Comparison of ENCODE assay signal across 8 cellular contexts in the genomic region with DNA sequence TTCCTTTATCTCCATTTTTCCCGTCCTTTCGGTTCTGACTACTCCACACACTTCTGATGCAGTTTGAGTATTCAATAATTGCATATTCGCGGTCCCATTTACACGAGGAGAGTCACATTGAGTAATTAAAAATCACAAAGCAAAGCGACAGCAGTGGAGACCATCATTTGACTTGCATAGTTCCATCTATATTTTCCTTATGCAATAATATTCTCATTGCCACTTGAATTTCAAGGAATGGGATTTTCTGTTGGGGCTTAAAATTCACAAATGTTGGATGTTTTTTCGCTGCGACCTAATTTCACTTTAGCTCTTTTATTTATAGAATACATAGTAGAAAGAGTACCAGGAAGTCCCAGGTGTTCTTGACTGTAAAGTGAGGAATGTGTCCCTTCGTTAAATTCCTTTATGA.
DNase-seq lines count a peak whose midpoint lies in the region; ATAC-seq and TF ChIP-seq lines count a peak whose summit lies in the region.

No MANE protein-coding gene starts in this region.

- peak overlapping the region; percentile 90 for H3K4me2 ChIP-seq in PC-3 (ENCODE audit: low read length)

- H3K9me3 Mint-ChIP-seq in Caco-2 (ENCODE audit: unreplicated experiment) (peaks cover 11% of the 10 kb centered on the region), endothelial cell (ENCODE audit: unreplicated experiment) (no peaks in the 10 kb centered on the region)

- H3K27me3 Mint-ChIP-seq in Caco-2 (ENCODE audit: insufficient read depth, unreplicated experiment) (no peaks in the 10 kb centered on the region), endothelial cell (ENCODE audit: unreplicated experiment) (peaks cover 6% of the 10 kb centered on the region)

- H3K27ac ChIP-seq in PC-3 (ENCODE audit: low read length): peak overlapping the region; percentile 41; the same call in 1 of the 2 replicates
- peak overlapping the region; percentile 45 to 82 for H3K27ac ChIP-seq in ovary

- H3K36me3 ChIP-seq in Caco-2 (ENCODE audit: control insufficient read depth, insufficient read depth, low read length) (no peaks in the 10 kb centered on the region), PC-3 (ENCODE audit: low read depth, low read length) (no peaks in the 10 kb centered on the region), ovary (no peaks in the 10 kb centered on the region)

- H3K4me3 ChIP-seq in Caco-2 (ENCODE audit: low read depth, low read length) (peak overlapping the region; percentile 58), PC-3 (ENCODE audit: low read length) (peak overlapping the region; percentile 67), ovary (peak overlapping the region; percentile 61)

- H3K79me2 ChIP-seq in PC-3 (ENCODE audit: low read length): peaks cover 34% of the 10 kb centered on the region

- TF ChIP-seq POLR2A in ovary (IDR thresholded peaks at IDR 0.05): no peak

- no peaks in the 10 kb centered on the region for H3K9me2 ChIP-seq in PC-3 (replicated peaks; ENCODE audit: low read length)

- H3K4me3 Mint-ChIP-seq in Caco-2 (ENCODE audit: unreplicated experiment) (peak overlapping the region; percentile 89), endothelial cell (ENCODE audit: unreplicated experiment) (peak overlapping the region; percentile 88)

- H3K36me3 Mint-ChIP-seq in Caco-2 (ENCODE audit: insufficient read depth, unreplicated experiment) (peaks cover 9% of the 10 kb centered on the region), endothelial cell (ENCODE audit: low read depth, unreplicated experiment) (peaks cover 4% of the 10 kb centered on the region)

- H3K27me3 ChIP-seq in Caco-2 (replicated peaks; ENCODE audit: control insufficient read depth, insufficient read depth, low read length): no peaks in the 10 kb centered on the region
- no peaks in the 10 kb centered on the region for H3K27me3 ChIP-seq in PC-3 (ENCODE audit: low read length)
- H3K27me3 ChIP-seq in ovary: no peaks in the 10 kb centered on the region

- H3K27ac Mint-ChIP-seq in Caco-2 (ENCODE audit: unreplicated experiment): peak overlapping the region; percentile 90
- peak overlapping the region; percentile 55 for H3K27ac Mint-ChIP-seq in endothelial cell (ENCODE audit: unreplicated experiment)

- peak overlapping the region; percentile 72 for H3K9ac ChIP-seq in PC-3 (ENCODE audit: low read length)

- H2AFZ ChIP-seq in PC-3 (ENCODE audit: low read length): peak overlapping the region; percentile 99

- intact Hi-C loops in Caco-2 (cut with micrococcal nuclease; ENCODE audit: unreplicated experiment) (no loop called here), PC-3 (cut with micrococcal nuclease) (loop anchor here (5.0 to 10.0 kb wide), 6 partner anchors 102 to 332 kb away; no protein-coding TSS in a partner anchor), ovary (cut with DNase I) (loop anchor here in 3 of 4 donors (5.0 to 10.0 kb wide), 3 partner anchors 182 to 396 kb away; no protein-coding TSS in a partner anchor)

- H3K9me3 ChIP-seq in Caco-2 (no peaks in the 10 kb centered on the region), PC-3 (ENCODE audit: low read length) (no peaks in the 10 kb centered on the region), ovary (no peaks in the 10 kb centered on the region)

- H3K4me1 ChIP-seq in Caco-2: peaks cover 10% of the 10 kb centered on the region
- peaks cover 17% of the 10 kb centered on the region for H3K4me1 ChIP-seq in PC-3 (ENCODE audit: insufficient read depth, low read length)
- H3K4me1 ChIP-seq in ovary (ENCODE audit: insufficient read depth): peaks cover 2% of the 10 kb centered on the region

- WGBS in ovary, 3 donors: 70 to 72% (median 72%) methylated on average over 9 of the region's 9 CpGs

- H4K20me1 ChIP-seq in PC-3 (ENCODE audit: low read length): no peaks in the 10 kb centered on the region

- no peaks in the 10 kb centered on the region for H3F3A ChIP-seq in PC-3 (ENCODE audit: low read length, unreplicated experiment)

- DNase-seq in Caco-2 (no peak), PC-3 (no peak), endothelial cell (ENCODE audit: low spot score) (no peak), ovary (no peak), HUDEP-2 (lab: John Stamatoyannopoulos, UW; ENCODE audit: unreplicated experiment in 76 of 76) (no peak), SW480 (ENCODE audit: low spot score) (no peak)
- DNase-seq in activated CD8-positive, alpha-beta memory T cell treated with anti-CD3 and anti-CD28 coated beads, Interleukin-2, amount 50 U/mL, for 4 hours: no peak

- no peak for TF ChIP-seq CTCF in Caco-2 (IDR thresholded peaks at IDR 0.05; ENCODE audit: insufficient read depth in 1 of 2, low read depth in 1 of 2, low read length in 1 of 2, severe bottlenecking in 1 of 2, unreplicated experiment in 1 of 2)
- no peak for TF ChIP-seq CTCF in PC-3 (conservative IDR thresholded peaks at IDR 0.05; ENCODE audit: low read depth, low read length)
- no peak for TF ChIP-seq CTCF in endothelial cell (IDR thresholded peaks at IDR 0.05; ENCODE audit: unreplicated experiment)
- no peak for TF ChIP-seq CTCF in ovary (IDR thresholded peaks at IDR 0.05)

- H3K4me1 Mint-ChIP-seq in Caco-2 (ENCODE audit: low read depth, unreplicated experiment) (peaks cover 11% of the 10 kb centered on the region), endothelial cell (ENCODE audit: unreplicated experiment) (peaks cover 16% of the 10 kb centered on the region)

- CTCF ChIA-PET in Caco-2 (lab: Charles Lee): no interaction called here
- CTCF ChIA-PET in PC-3 (lab: Charles Lee): no interaction called here

- no peak for TF ChIP-seq EP300 in ovary (IDR thresholded peaks at IDR 0.05)

- no peak for ATAC-seq in PC-3
- no peak for ATAC-seq in GM18868 (IDR thresholded peaks at IDR 0.05; ENCODE audit: unreplicated experiment)

- POLR2A ChIA-PET in Caco-2 (lab: Charles Lee) (no interaction called here), PC-3 (lab: Charles Lee; ENCODE audit: unreplicated experiment) (no interaction called here)

- BruUV-seq in Caco-2 (replicated peaks; lab: Mats Ljungman, UMichigan) (no TSS peak), PC-3 (replicated peaks; lab: Mats Ljungman, UMichigan) (no TSS peak)
